8 cellular contexts compared by ENCODE assay signal in genomic region chr2:25822190-25823117, GRCh38. TPM values are rescaled to one million over a fixed set of nuclear protein-coding genes. Genes with fewer than 3 reads are reported as not detected.
DNase-seq lines count a peak whose midpoint lies in the region; ATAC-seq and TF ChIP-seq lines count a peak whose summit lies in the region.

No MANE protein-coding gene starts in this region.

- ATAC-seq in omental fat pad (ENCODE audit: low FRiP score) (peak; percentile 88), HG03196 (IDR thresholded peaks at IDR 0.05; ENCODE audit: unreplicated experiment) (no peak), HG03139 (IDR thresholded peaks at IDR 0.05; ENCODE audit: unreplicated experiment) (no peak)

- peak overlapping the region; percentile 5 for H3K4me3 ChIP-seq in epithelial cell of esophagus (ENCODE audit: low read length)

- DNase-seq in GM20000 (ENCODE audit: low spot score) (peak; percentile 15), epithelial cell of esophagus (ENCODE audit: low read depth) (peak; percentile 29), omental fat pad (ENCODE audit: low spot score) (peak; percentile 25), substantia nigra (lab: John Stamatoyannopoulos, UW) (peak in 30 of 49 donors; percentile 6 to 55 (median 16)), SIG-M5 (lab: John Stamatoyannopoulos, UW) (no peak)
- DNase-seq in activated CD8-positive, alpha-beta memory T cell treated with anti-CD3 and anti-CD28 coated beads, Interleukin-2, amount 50 U/mL, for 48 hours, result peak; percentile 83

- TF ChIP-seq CTCF in GM20000 (IDR thresholded peaks at IDR 0.05; ENCODE audit: extremely low read depth, missing control alignments) (no peak), epithelial cell of esophagus (IDR thresholded peaks at IDR 0.05; ENCODE audit: insufficient read depth, low read depth, low read length, missing control alignments) (no peak), omental fat pad (IDR thresholded peaks at IDR 0.05) (no peak)

- H3K27ac ChIP-seq in substantia nigra (ENCODE audit: low read depth, low read length, poor library complexity, severe bottlenecking), result no peak overlapping the region

RNA-seq across cellular contexts. Expression of gene ASXL2, which starts 55.8 kb away (rescaled TPM):
- total RNA-seq in omental fat pad, result 10 to 100 TPM; 15.4 to 19.7 (median 17.6) TPM
